In the genomic region with DNA sequence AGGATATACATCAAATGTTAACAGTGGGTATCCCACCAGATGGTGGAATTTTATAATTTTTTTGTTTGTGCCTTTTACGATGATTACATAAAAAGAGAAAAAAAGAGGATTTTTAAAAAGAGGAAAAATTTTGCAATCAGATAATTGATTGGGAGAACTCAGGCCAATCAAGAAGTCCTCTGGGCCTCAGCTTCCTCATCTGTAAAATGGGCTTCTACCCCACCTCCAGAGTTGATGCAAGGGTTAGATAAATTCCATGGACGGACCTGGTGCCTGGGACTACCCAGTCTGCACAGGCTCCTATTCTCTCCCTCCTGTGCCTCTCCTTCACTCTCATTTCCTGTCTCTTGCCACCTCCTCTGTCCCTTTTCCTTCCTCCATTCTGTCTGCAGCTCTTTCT, we compare ENCODE assay signal across 1 cellular context.
A peak's percentile ranks its signal among the peaks of the same experiment; 100 is the strongest.
TF ChIP-seq lines count a peak whose summit lies in the region.

No MANE protein-coding gene starts in this region.

TF ChIP-seq in HepG2, 621 proteins besides CTCF, POLR2A, EP300 and RAD21:
- TF ChIP-seq FOXK2 (IDR thresholded peaks at IDR 0.05) = no peak
- TF ChIP-seq ZNF616 (CRISPR knock-in tag; IDR thresholded peaks at IDR 0.05; ENCODE audit: low read depth) = no peak
- peak; percentile 78 for TF ChIP-seq ZNF629 (CRISPR knock-in tag; conservative IDR thresholded peaks at IDR 0.05)
- TF ChIP-seq SMAD9 (CRISPR knock-in tag; IDR thresholded peaks at IDR 0.05) = no peak
- TF ChIP-seq, protein P1, sequence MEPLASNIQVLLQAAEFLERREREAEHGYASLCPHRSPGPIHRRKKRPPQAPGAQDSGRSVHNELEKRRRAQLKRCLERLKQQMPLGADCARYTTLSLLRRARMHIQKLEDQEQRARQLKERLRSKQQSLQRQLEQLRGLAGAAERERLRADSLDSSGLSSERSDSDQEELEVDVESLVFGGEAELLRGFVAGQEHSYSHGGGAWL (CRISPR knock-in tag; IDR thresholded peaks at IDR 0.05) = no peak
- no peak for TF ChIP-seq KLF9 (CRISPR knock-in tag; IDR thresholded peaks at IDR 0.05; ENCODE audit: low read depth)
